Comparison of ENCODE assay signal across 8 cellular contexts in the genomic region with DNA sequence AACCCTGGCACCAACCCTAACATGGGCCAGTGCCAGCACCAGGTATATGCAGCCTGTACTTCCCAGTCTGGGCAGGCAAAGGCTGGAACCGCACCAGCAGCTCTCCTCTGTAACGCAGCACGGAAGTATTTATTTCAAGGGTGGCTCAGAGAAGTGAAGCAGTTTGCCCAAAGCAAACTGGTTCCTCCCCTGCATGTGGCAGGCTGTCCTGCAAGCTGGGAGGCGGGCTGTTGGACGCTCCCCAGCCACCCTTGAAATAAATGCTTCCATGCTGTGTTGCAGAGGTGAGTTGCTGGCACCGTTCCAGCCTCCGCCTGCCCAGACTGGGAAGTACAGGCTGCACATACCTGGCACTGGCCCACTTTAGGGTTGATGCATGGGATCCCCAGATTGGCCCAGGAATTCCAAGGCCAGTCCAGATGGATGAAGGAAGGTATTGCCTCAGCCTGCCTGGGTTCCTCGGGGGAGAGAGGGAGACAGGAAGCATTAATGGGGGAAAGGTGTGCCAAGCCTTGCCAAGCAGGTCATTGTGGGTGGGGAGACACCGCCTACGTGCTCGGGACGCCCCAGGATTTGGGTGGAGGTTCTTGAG. TPM values are rescaled to one million over a fixed set of nuclear protein-coding genes. Genes with fewer than 3 reads are reported as not detected.
DNase-seq lines count a peak whose midpoint lies in the region; ATAC-seq, FAIRE-seq and TF ChIP-seq lines count a peak whose summit lies in the region.

No MANE protein-coding gene starts in this region.

- no peaks in the 10 kb centered on the region for H3K36me3 ChIP-seq in pancreas

- DNase-seq in Daoy (ENCODE audit: low read depth) (peak; percentile 70), NCI-H2171 treated with DMSO at 0.1 percent for 48 hours (lab: John Stamatoyannopoulos, UW) (peak; percentile 63), dermis blood vessel endothelial cell (peak; percentile 15), pancreas (peak; percentile 74 to 95 (median 86)), NOMO-1 (lab: John Stamatoyannopoulos, UW; ENCODE audit: unreplicated experiment in 2 of 2) (no peak), NCI-H524 (lab: John Stamatoyannopoulos, UW) (no peak)
- no peak for DNase-seq in activated CD8-positive, alpha-beta memory T cell treated with anti-CD3 and anti-CD28 coated beads, Interleukin-2, amount 50 U/mL, for 48 hours

- WGBS in pancreas, 2 donors, result 22 to 41% methylated on average over 12 of the region's 12 CpGs

- no peak for FAIRE-seq in pancreas (lab: Jason Lieb, UNC)

- ATAC-seq in pancreas (peak; percentile 80 to 87 (median 85)), GM21723 (IDR thresholded peaks at IDR 0.05; ENCODE audit: unreplicated experiment) (no peak)

- TF ChIP-seq CTCF in pancreas (IDR thresholded peaks at IDR 0.05), result no peak

- peak overlapping the region; percentile 35 to 61 (median 46) for H3K27ac ChIP-seq in pancreas

- no peaks in the 10 kb centered on the region for H3K27me3 ChIP-seq in pancreas

- intact Hi-C loops in pancreas (cut with DNase I), result no loop called here

- no peaks in the 10 kb centered on the region for H3K9me3 ChIP-seq in pancreas

- no peak overlapping the region for H3K4me3 ChIP-seq in pancreas

- peaks cover 5 to 26% (median 7%) of the 10 kb centered on the region in 3 donors for H3K4me1 ChIP-seq in pancreas

RNA-seq across cellular contexts. Expression of gene PPARD, which starts 49.8 kb away (rescaled TPM):
- total RNA-seq in Daoy (2014; rRNA removed; shearing (Covaris generic)), result 2.9 and 5.6 TPM in 2 replicates
- 9.7 and 18.1 TPM in 2 replicates for total RNA-seq in dermis blood vessel endothelial cell
- total RNA-seq in pancreas, result 10 to 100 TPM in 2 of 6 donors, 1 to 10 TPM in 4; 4.4 to 12.3 (median 6.0) TPM
- 10 to 100 TPM; 10.3 to 14.1 TPM for polyA plus RNA-seq in pancreas

RNA-seq across cellular contexts. Expression of gene FANCE, which starts 59.9 kb away (rescaled TPM):
- total RNA-seq in Daoy (2014; rRNA removed; shearing (Covaris generic)), result 25.8 and 37.4 TPM in 2 replicates
- 14.5 and 18.0 TPM in 2 replicates for total RNA-seq in dermis blood vessel endothelial cell
- total RNA-seq in pancreas, result 1 to 10 TPM; 2.0 to 4.0 (median 2.7) TPM
- 1 to 10 TPM; 1.7 to 2.1 TPM for polyA plus RNA-seq in pancreas

Comparison
In these comparisons a context has a peak if more than half of its experiments do, and no peak if none do; other contexts are left out.
1. DNase-seq: peak in Daoy (single experiment), NCI-H2171 treated with DMSO at 0.1 percent for 48 hours (single experiment), dermis blood vessel endothelial cell (single experiment) and pancreas (6 of 6); none in NOMO-1 (0 of 2), activated CD8-positive, alpha-beta memory T cell treated with anti-CD3 and anti-CD28 coated beads, Interleukin-2, amount 50 U/mL, for 48 hours (single experiment) and NCI-H524 (0 of 2).